20 cellular contexts compared by ENCODE assay signal in the genomic region with DNA sequence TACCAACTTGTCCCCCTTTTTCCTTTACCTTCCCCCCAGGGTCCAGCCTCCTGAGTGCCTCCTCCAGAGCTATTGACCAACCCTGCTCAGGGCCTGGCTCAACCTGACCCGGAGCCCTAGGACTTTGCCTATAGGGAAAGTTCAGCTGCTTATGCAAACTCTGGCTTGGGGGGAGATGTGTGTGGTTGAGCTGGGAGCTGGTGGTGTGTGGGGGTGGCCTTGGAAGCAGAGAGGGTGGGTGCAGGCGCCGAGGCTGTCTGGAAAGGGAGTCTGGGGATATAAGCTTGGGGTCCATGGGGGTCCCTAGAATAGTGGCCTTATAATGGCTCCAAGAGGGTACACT. TPM values are rescaled to one million over a fixed set of nuclear protein-coding genes. Genes with fewer than 3 reads are reported as not detected.
DNase-seq lines count a peak whose midpoint lies in the region; ATAC-seq and TF ChIP-seq lines count a peak whose summit lies in the region.
"Had no signal": no experiment of that assay in that cellular context is flagged by ENCODE, and none has a peak within 500 bp of the region (broad histone marks: within the 10 kb centered on the region; RNA-seq: fewer than 3 reads in every experiment).

No MANE protein-coding gene starts in this region.

- H2AK5ac ChIP-seq in IMR-90 (ENCODE audit: low read depth, low read length): no peak overlapping the region

- H4K20me1 ChIP-seq in BLaER1: no peaks in the 10 kb centered on the region
- no peaks in the 10 kb centered on the region for H4K20me1 ChIP-seq in IMR-90 (ENCODE audit: insufficient read depth, low read length)

- no peak overlapping the region for H3K27ac Mint-ChIP-seq in osteocyte (ENCODE audit: unreplicated experiment)
- H3K27ac Mint-ChIP-seq: activated naive CD8-positive, alpha-beta T cell treated with anti-CD3 and anti-CD28 coated beads, Interleukin-2, amount 50 U/mL, for 24 hours; activated T-cell treated with anti-CD3 and anti-CD28 coated beads, Interleukin-2, amount 50 U/mL, for 24 hours; type B pancreatic cell had no signal

- TF ChIP-seq POLR2A in IMR-90 (IDR thresholded peaks at IDR 0.05; ENCODE audit: low read depth, low read length): no peak
- no peak for TF ChIP-seq POLR2A in thyroid gland (IDR thresholded peaks at IDR 0.05)

- H3K79me1 ChIP-seq in IMR-90 (ENCODE audit: low read depth in 1 of 2, low read length in 2 of 2): no peaks in the 10 kb centered on the region

- H3K23ac ChIP-seq in IMR-90 (ENCODE audit: low read depth, low read length): no peak overlapping the region

- POLR2A ChIA-PET in IMR-90 (lab: Charles Lee; ENCODE audit: unreplicated experiment): no interaction called here

- no peak for DNase-seq in IMR-90
- no peak for DNase-seq in coronary artery (ENCODE audit: low spot score)
- no peak for DNase-seq in osteocyte (ENCODE audit: extremely low spot score, unreplicated experiment)
- DNase-seq in central memory CD4-positive, alpha-beta T cell: no peak
- no peak for DNase-seq in thyroid gland
- DNase-seq: activated CD4-positive, alpha-beta T cell treated with anti-CD3 and anti-CD28 coated beads, Interleukin-2, amount 50 U/mL, for 4 hours; activated naive CD8-positive, alpha-beta T cell treated with anti-CD3 and anti-CD28 coated beads, Interleukin-2, amount 50 U/mL, for 24 hours; activated T-cell treated with anti-CD3 and anti-CD28 coated beads, Interleukin-2, amount 50 U/mL, for 24 hours; Calu3; mesendoderm; NCI-H2029 treated with DMSO at 0.1 percent for 48 hours; NCI-H446 treated with DMSO at 0.1 percent for 48 hours; NK-92 treated with Interleukin-12 subunit alpha and Interleukin-12 subunit beta, amount 100 ng/mL, for 24 hours had no signal

- no peaks in the 10 kb centered on the region for H3K36me3 Mint-ChIP-seq in osteocyte (ENCODE audit: unreplicated experiment)
- H3K36me3 Mint-ChIP-seq: type B pancreatic cell had no signal

- H4K8ac ChIP-seq in IMR-90 (ENCODE audit: low read depth in 2 of 2, low read length in 2 of 2): no peak overlapping the region

- H3K9me3 ChIP-seq in BLaER1 (no peaks in the 10 kb centered on the region), IMR-90 (ENCODE audit: control insufficient read depth, insufficient read depth, low read length) (no peaks in the 10 kb centered on the region), thyroid gland (no peaks in the 10 kb centered on the region)

- H3K27me3 Mint-ChIP-seq in osteocyte (ENCODE audit: unreplicated experiment): no peaks in the 10 kb centered on the region
- H3K27me3 Mint-ChIP-seq: activated naive CD8-positive, alpha-beta T cell treated with anti-CD3 and anti-CD28 coated beads, Interleukin-2, amount 50 U/mL, for 24 hours; activated T-cell treated with anti-CD3 and anti-CD28 coated beads, Interleukin-2, amount 50 U/mL, for 24 hours had no signal

- H3K9me1 ChIP-seq in IMR-90 (ENCODE audit: insufficient read depth, low read length): no peaks in the 10 kb centered on the region

- no peak overlapping the region for H2BK15ac ChIP-seq in IMR-90 (ENCODE audit: low read depth, low read length)

- ATAC-seq in IMR-90 (ENCODE audit: low read depth) (no peak), HG03342 (IDR thresholded peaks at IDR 0.05; ENCODE audit: unreplicated experiment) (no peak)
- ATAC-seq: activated naive CD8-positive, alpha-beta T cell treated with anti-CD3 and anti-CD28 coated beads, Interleukin-2, amount 50 U/mL, for 24 hours had no signal

- no peak overlapping the region for H2AK9ac ChIP-seq in IMR-90 (replicated peaks; ENCODE audit: low read depth, low read length, poor library complexity)

- dilution Hi-C loops in IMR-90 (cut with HindIII; ENCODE audit: low sequenced_read_pairs, unreplicated experiment): no loop called here

- TF ChIP-seq RAD21 in IMR-90 (IDR thresholded peaks at IDR 0.05; ENCODE audit: low read length): no peak

- WGBS in IMR-90 (ENCODE audit: extremely low coverage in 2 of 2, insufficient read length in 1 of 2), 2 experiments: no CpG with 5 or more reads among the region's 3 CpGs
- 86% methylated on average over 3 of the region's 3 CpGs for WGBS in thyroid gland, 2 donors

- CTCF ChIA-PET in IMR-90 (lab: Yijun Ruan, JAX): no interaction called here

- in situ Hi-C loops in IMR-90 (cut with MboI; ENCODE audit: low sequenced_read_pairs): no loop called here

- H3K36me3 ChIP-seq in BLaER1 (no peaks in the 10 kb centered on the region), IMR-90 (ENCODE audit: control insufficient read depth, insufficient read depth, low read length) (no peaks in the 10 kb centered on the region), rectal smooth muscle tissue (ENCODE audit: control insufficient read depth, insufficient read depth, low read length) (peaks cover under 1% of the 10 kb centered on the region), thyroid gland (no peaks in the 10 kb centered on the region)

- H3K18ac ChIP-seq in IMR-90 (ENCODE audit: low read depth, low read length): no peak overlapping the region

- intact Hi-C loops in IMR-90 (cut with micrococcal nuclease): no loop called here
- intact Hi-C loops in thyroid gland (cut with DNase I): no loop called here

- H4K91ac ChIP-seq in IMR-90 (ENCODE audit: insufficient read depth, low read depth, low read length): no peak overlapping the region

- no peaks in the 10 kb centered on the region for H3K9me3 Mint-ChIP-seq in osteocyte (ENCODE audit: unreplicated experiment)
- H3K9me3 Mint-ChIP-seq: activated naive CD8-positive, alpha-beta T cell treated with anti-CD3 and anti-CD28 coated beads, Interleukin-2, amount 50 U/mL, for 24 hours; activated T-cell treated with anti-CD3 and anti-CD28 coated beads, Interleukin-2, amount 50 U/mL, for 24 hours; type B pancreatic cell had no signal

- no peak overlapping the region for H2BK5ac ChIP-seq in IMR-90 (ENCODE audit: low read depth, low read length, poor library complexity, severe bottlenecking)

- H4K5ac ChIP-seq in IMR-90 (ENCODE audit: low read depth, low read length): no peak overlapping the region

- no peak overlapping the region for H3K4ac ChIP-seq in IMR-90 (ENCODE audit: low read depth, low read length)

- no peak overlapping the region for H3K4me3 Mint-ChIP-seq in osteocyte (ENCODE audit: unreplicated experiment)
- H3K4me3 Mint-ChIP-seq: activated naive CD8-positive, alpha-beta T cell treated with anti-CD3 and anti-CD28 coated beads, Interleukin-2, amount 50 U/mL, for 24 hours; activated T-cell treated with anti-CD3 and anti-CD28 coated beads, Interleukin-2, amount 50 U/mL, for 24 hours had no signal

- no peak overlapping the region for H3K14ac ChIP-seq in IMR-90 (replicated peaks; ENCODE audit: low read depth, low read length)

- H2AFZ ChIP-seq in IMR-90 (replicated peaks; ENCODE audit: low read length, poor library complexity): peak overlapping the region; percentile 57

- H3K9ac ChIP-seq in BLaER1 (0 out of 2 replicates have a peak overlapping the region, but pooled peaks have one; percentile 49), IMR-90 (ENCODE audit: low read depth, low read length) (no peak overlapping the region), rectal smooth muscle tissue (ENCODE audit: low read length) (no peak overlapping the region)
- H3K9ac ChIP-seq: KMS-11 had no signal

- no TSS peak for BruUV-seq in IMR-90 (replicated peaks; lab: Mats Ljungman, UMichigan)

- H3K4me2 ChIP-seq in BLaER1 (peak overlapping the region; percentile 77), IMR-90 (ENCODE audit: low read depth, low read length) (no peak overlapping the region)
- H3K4me2 ChIP-seq: KMS-11 had no signal

- no peak overlapping the region; the same call in 1 of the 2 replicates for H3K4me3 ChIP-seq in BLaER1
- no peak overlapping the region for H3K4me3 ChIP-seq in IMR-90 (ENCODE audit: insufficient read depth, low read depth, low read length)
- no peak overlapping the region for H3K4me3 ChIP-seq in coronary artery
- H3K4me3 ChIP-seq in rectal smooth muscle tissue (ENCODE audit: low read length): no peak overlapping the region
- H3K4me3 ChIP-seq in thyroid gland (replicated peaks in 1 of 3): no peak overlapping the region

- H3K4me1 ChIP-seq in BLaER1 (peaks cover 68% of the 10 kb centered on the region), IMR-90 (ENCODE audit: control insufficient read depth, insufficient read depth, low read length) (peaks cover 8% of the 10 kb centered on the region), rectal smooth muscle tissue (ENCODE audit: control insufficient read depth, insufficient read depth, low read length) (peaks cover 63% of the 10 kb centered on the region), thyroid gland (peaks cover 8 to 24% of the 10 kb centered on the region in 2 donors)

- 0 out of 2 replicates have a peak, but pooled peaks cover 3% of the 10 kb centered on the region for H3K27me3 ChIP-seq in BLaER1
- H3K27me3 ChIP-seq in IMR-90 (ENCODE audit: control insufficient read depth, insufficient read depth, low read length): peaks cover 38% of the 10 kb centered on the region
- no peaks in the 10 kb centered on the region for H3K27me3 ChIP-seq in rectal smooth muscle tissue (ENCODE audit: control insufficient read depth, insufficient read depth, low read length)
- no peaks in the 10 kb centered on the region for H3K27me3 ChIP-seq in thyroid gland

- H2BK20ac ChIP-seq in IMR-90 (ENCODE audit: low read depth, low read length): no peak overlapping the region

- TF ChIP-seq CTCF in IMR-90 (conservative IDR thresholded peaks at IDR 0.05; ENCODE audit: low read depth, low read length): no peak
- no peak for TF ChIP-seq CTCF in coronary artery (IDR thresholded peaks at IDR 0.05)
- TF ChIP-seq CTCF in osteocyte (IDR thresholded peaks at IDR 0.05): no peak
- no peak for TF ChIP-seq CTCF in thyroid gland (IDR thresholded peaks at IDR 0.05)

- H3K27ac ChIP-seq in BLaER1 (peak overlapping the region; percentile 70), IMR-90 (ENCODE audit: insufficient read depth, low read length) (no peak overlapping the region), coronary artery (peak overlapping the region; percentile 56 to 80), rectal smooth muscle tissue (ENCODE audit: low read depth, low read length) (peak overlapping the region; percentile 80), thyroid gland (no peak overlapping the region)
- H3K27ac ChIP-seq: KMS-11, RWPE1 had no signal

- no peak overlapping the region for H2BK120ac ChIP-seq in IMR-90 (ENCODE audit: low read depth, low read length)

- H3K56ac ChIP-seq in IMR-90 (ENCODE audit: extremely low read depth, insufficient read depth, low read length): no peak overlapping the region

- H3K4me1 Mint-ChIP-seq in osteocyte (ENCODE audit: unreplicated experiment): peaks cover 24% of the 10 kb centered on the region

RNA-seq across cellular contexts. Expression of a gene that starts 14.1 kb away (rescaled TPM):
- not detected in 2 replicates for total RNA-seq in IMR-90 (2012; rRNA removed)
- polyA plus RNA-seq in IMR-90 (2012; rRNA removed): 0.07 and 0.09 TPM in 2 replicates
- 0.01 and 0.04 TPM in 2 replicates for polyA plus RNA-seq in IMR-90 (2012; cell fraction: cytosol; rRNA removed)
- polyA plus RNA-seq in IMR-90 (2012; cell fraction: nucleus; rRNA removed; ENCODE audit: low replicate concordance): 0.33 and 0.48 TPM in 2 replicates
- total RNA-seq in osteocyte: 0.51 and 0.63 TPM in 2 replicates
- total RNA-seq in thyroid gland: 1 to 10 TPM in 1 of 4 donors, under 1 TPM in 3; 0.11 to 1.1 (median 0.40) TPM
- polyA plus RNA-seq: neural cell had no signal

Comparison
In these comparisons a context has a peak if more than half of its experiments do, and no peak if none do; other contexts are left out.
1. H3K27ac ChIP-seq: peak in BLaER1 (single experiment), coronary artery (2 of 2) and rectal smooth muscle tissue (single experiment); none in IMR-90 (single experiment) and thyroid gland (0 of 3).